12 cellular contexts compared by ENCODE assay signal in the genomic region with DNA sequence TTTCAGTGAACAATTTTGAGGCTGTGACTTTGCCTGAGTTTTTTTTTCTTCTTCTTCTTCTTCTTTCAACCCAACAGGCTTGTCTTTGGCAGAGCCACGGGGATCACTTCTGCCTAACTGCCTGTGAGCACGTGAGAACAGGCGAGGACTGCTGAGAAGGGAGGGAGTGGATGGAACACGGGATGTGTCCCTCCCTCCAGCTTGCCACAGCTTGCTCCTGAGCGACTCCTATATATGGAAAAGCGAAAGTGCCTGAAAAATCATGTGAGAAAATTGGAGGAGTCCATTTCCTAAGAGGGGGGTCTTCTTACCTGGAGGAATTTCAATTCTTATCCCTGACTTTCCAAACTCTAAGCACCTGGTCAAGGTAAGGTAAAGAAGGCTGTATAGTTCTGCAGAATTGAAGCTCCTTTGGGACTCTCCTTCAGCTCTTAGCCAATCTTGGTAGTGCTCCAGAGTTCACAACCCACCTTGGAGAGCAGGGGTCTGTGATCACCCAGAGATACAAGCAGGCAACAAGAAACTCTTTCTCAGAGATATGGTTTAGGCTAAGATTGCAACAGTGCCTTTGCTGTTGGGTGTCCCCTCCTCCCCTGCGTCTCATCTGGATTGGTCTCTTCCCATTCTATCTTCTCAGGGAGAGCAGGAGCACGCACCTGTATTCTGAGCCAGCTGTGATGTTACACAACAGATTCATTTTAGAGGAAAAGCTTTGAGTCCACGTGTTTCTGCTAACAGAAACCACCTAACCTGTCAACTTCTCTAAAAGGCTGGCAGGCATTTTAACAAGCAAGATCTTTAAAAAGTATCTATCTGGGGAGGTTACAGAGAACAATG. TPM values are rescaled to one million over a fixed set of nuclear protein-coding genes. Genes with fewer than 3 reads are reported as not detected.
DNase-seq lines count a peak whose midpoint lies in the region; ATAC-seq and TF ChIP-seq lines count a peak whose summit lies in the region.
"Had no signal": no experiment of that assay in that cellular context is flagged by ENCODE, and none has a peak within 500 bp of the region (broad histone marks: within the 10 kb centered on the region; RNA-seq: fewer than 3 reads in every experiment).

Gene MAT1A, minus strand, starts transcription at position 208 of the 837 bp plus-strand sequence. CDS start 235 bp downstream, outside the sequence.

- H3K4me3 ChIP-seq in right atrium auricular region (no peak within 1 kb of the TSS), right cardiac atrium (ENCODE audit: low read length) (no peak within 1 kb of the TSS)
- H3K4me3 ChIP-seq: gastrocnemius medialis had no signal

- H3K36me3 ChIP-seq in right atrium auricular region: no peaks in the 10 kb centered on the region
- H3K36me3 ChIP-seq: gastrocnemius medialis, neutrophil had no signal

- H3K27ac ChIP-seq in right atrium auricular region (no peak within 1 kb of the TSS), right cardiac atrium (ENCODE audit: low read length) (no peak within 1 kb of the TSS)
- H3K27ac ChIP-seq: gastrocnemius medialis, neutrophil had no signal

- H3K4me1 ChIP-seq in right atrium auricular region: no peaks in the 10 kb centered on the region
- no peaks in the 10 kb centered on the region for H3K4me1 ChIP-seq in right cardiac atrium (ENCODE audit: control insufficient read depth, insufficient read depth, low read length)
- H3K4me1 ChIP-seq: gastrocnemius medialis had no signal

- no peak for TF ChIP-seq CTCF in right atrium auricular region (IDR thresholded peaks at IDR 0.05)

- DNase-seq in Right ventricle myocardium superior (no peak), right atrium auricular region (ENCODE audit: low spot score) (no peak), NCI-H774 (lab: John Stamatoyannopoulos, UW) (peak; percentile 63), right cardiac atrium (no peak), ureter (ENCODE audit: low spot score) (peak; percentile 57), NCI-H1694 treated with DMSO at 0.1 percent for 48 hours (lab: John Stamatoyannopoulos, UW) (no peak), amniotic stem cell (lab: John Stamatoyannopoulos, UW) (no peak)
- DNase-seq: activated naive CD8-positive, alpha-beta T cell treated with anti-CD3 and anti-CD28 coated beads, Interleukin-2, amount 10 ng/mL, durations not matched to agents 7 days and 5 days; C1 segment of cervical spinal cord had no signal

- intact Hi-C loops in Right ventricle myocardium superior (cut with DNase I): no loop called here
- intact Hi-C loops in right cardiac atrium (cut with DNase I): no loop called here

- no peaks in the 10 kb centered on the region for H3K9me3 ChIP-seq in right atrium auricular region
- H3K9me3 ChIP-seq in right cardiac atrium (ENCODE audit: control insufficient read depth, low read length): no peaks in the 10 kb centered on the region
- H3K9me3 ChIP-seq: gastrocnemius medialis, neutrophil had no signal

- WGBS in right cardiac atrium: 24% methylated on average over 9 of the region's 9 CpGs

- ATAC-seq in Right ventricle myocardium superior (ENCODE audit: poor library complexity): peak; percentile 67
- ATAC-seq in right cardiac atrium: peak; percentile 42 to 63
- no peak for ATAC-seq in HG02642 (IDR thresholded peaks at IDR 0.05; ENCODE audit: poor library complexity, unreplicated experiment)
- ATAC-seq: gastrocnemius medialis had no signal

- H3K27me3 ChIP-seq in right atrium auricular region (no peaks in the 10 kb centered on the region), right cardiac atrium (ENCODE audit: control insufficient read depth, insufficient read depth) (no peaks in the 10 kb centered on the region)

RNA-seq across cellular contexts. Expression of gene MAT1A, which starts in this region (rescaled TPM):
- total RNA-seq in Right ventricle myocardium superior: 0.30 TPM
- total RNA-seq in right atrium auricular region: not detected
- total RNA-seq in right cardiac atrium: under 1 TPM in 3 of 4 donors, not detected in 1; 0.09 to 0.25 (median 0.20) TPM
- 0.11 TPM for polyA plus RNA-seq in right cardiac atrium
- 0.75 TPM for total RNA-seq in ureter
- total RNA-seq: activated naive CD8-positive, alpha-beta T cell treated with anti-CD3 and anti-CD28 coated beads, Interleukin-2, amount 10 ng/mL, durations not matched to agents 7 days and 5 days had no signal

Comparison
In these comparisons a context has a peak if more than half of its experiments do, and no peak if none do; other contexts are left out.
1. Peak in ATAC-seq in Right ventricle myocardium superior; RNA of the gene not detected or under 1 TPM.
2. Peak in ATAC-seq in right cardiac atrium; RNA of the gene not detected or under 1 TPM.
3. Peak in DNase-seq in ureter; RNA of the gene not detected or under 1 TPM.